1 cellular context compared by ENCODE assay signal in the genomic region with DNA sequence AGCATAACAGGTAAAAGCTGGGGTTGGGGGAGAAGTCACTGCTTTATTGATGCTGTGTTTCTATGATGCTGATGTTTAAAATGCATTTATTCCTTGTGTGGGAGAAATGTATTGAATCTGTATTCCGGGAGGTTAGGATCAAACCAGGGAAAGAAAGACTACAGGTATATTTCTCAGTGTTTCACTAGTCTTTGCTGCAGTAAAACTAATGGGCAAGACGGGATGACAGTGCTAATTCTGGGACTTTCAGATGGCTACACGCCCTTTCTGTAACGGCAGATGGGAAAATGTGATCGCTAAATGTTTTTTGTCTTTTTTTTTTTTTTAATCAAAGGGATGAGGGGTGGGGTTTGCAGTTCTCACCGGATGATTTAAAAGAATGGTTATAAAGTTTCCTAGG.
TF ChIP-seq lines count a peak whose summit lies in the region.

No MANE protein-coding gene starts in this region.

TF ChIP-seq in GM23338, 12 proteins besides CTCF, POLR2A, EP300 and RAD21 (continued from another document):
- TF ChIP-seq ETS1 (IDR thresholded peaks at IDR 0.05) (no peak), EZH2phosphoT487 (IDR thresholded peaks at IDR 0.05; ENCODE audit: unreplicated experiment) (no peak)
